ENCODE assay signal across 8 cellular contexts in the genomic region with DNA sequence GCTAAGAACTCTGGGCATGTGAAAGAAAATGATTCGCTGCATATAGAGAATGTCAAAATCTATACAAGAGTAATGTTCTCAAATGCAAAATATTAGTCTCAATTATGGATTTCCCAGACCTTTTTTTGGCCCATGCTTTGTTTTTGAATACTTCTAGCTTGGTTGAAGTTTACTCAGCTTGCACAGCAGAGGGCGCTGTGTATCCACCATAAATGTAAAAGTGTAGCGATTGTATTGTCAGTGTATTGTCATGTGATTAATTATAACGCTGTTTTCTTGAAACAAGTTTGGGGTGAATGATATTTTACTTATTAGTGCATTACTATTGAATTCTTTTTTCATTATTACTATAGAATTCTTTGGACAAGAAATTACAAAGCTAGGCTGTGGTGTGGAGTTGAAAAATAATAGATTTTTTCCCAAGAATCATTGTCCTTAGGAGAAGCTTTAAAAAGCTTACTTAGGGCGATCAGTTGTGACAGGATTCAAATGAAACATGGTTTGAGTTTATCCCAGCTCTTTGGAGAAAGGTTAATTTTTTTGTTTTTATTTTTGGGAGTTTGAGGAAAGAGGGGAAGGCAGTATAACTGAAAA.
A peak's percentile ranks its signal among the peaks of the same experiment; 100 is the strongest.
DNase-seq lines count a peak whose midpoint lies in the region; ATAC-seq and TF ChIP-seq lines count a peak whose summit lies in the region.

No MANE protein-coding gene starts in this region.

- no peaks in the 10 kb centered on the region for H3K9me3 ChIP-seq in trophoblast cell (ENCODE audit: insufficient read depth, low read depth, low read length)

- no peak overlapping the region for H3K9ac ChIP-seq in trophoblast cell (ENCODE audit: low read length)

- peaks cover 76% of the 10 kb centered on the region for H3K36me3 Mint-ChIP-seq in activated T-helper 17 cell treated with anti-CD3 and anti-CD28 coated beads, Interleukin-2, amount 50 U/mL, for 72 hours (ENCODE audit: low read depth)

- in situ Hi-C loops in Caki2 (cut with HindIII; ENCODE audit: low pct_unique_long_range_greater_than_20kb, low sequenced_read_pairs), result no loop called here

- DNase-seq in Caki2 (ENCODE audit: low read depth), result peak; percentile 33
- DNase-seq in HK-2 (ENCODE audit: unreplicated experiment), result peak; percentile 25
- peak; percentile 82 for DNase-seq in RKO (ENCODE audit: low spot score)
- DNase-seq in fibroblast of villous mesenchyme (ENCODE audit: low read depth), result peak; percentile 65
- peak; percentile 29 to 69 for DNase-seq in trophoblast cell
- peak; percentile 50 for DNase-seq in ureter (ENCODE audit: low spot score)

- H3K27ac Mint-ChIP-seq in activated T-helper 17 cell treated with anti-CD3 and anti-CD28 coated beads, Interleukin-2, amount 50 U/mL, for 72 hours, result peak overlapping the region; percentile 52

- no peak overlapping the region for H3K4ac ChIP-seq in trophoblast cell (ENCODE audit: low read depth, low read length)

- no peaks in the 10 kb centered on the region for H3K79me2 ChIP-seq in trophoblast cell (ENCODE audit: control insufficient read depth, insufficient read depth, low read length, poor library complexity)

- H3K4me1 Mint-ChIP-seq in activated T-helper 17 cell treated with anti-CD3 and anti-CD28 coated beads, Interleukin-2, amount 50 U/mL, for 72 hours, result peaks cover 5% of the 10 kb centered on the region

- H2AFZ ChIP-seq in trophoblast cell (ENCODE audit: insufficient read depth, low read length, poor library complexity), result no peak overlapping the region

- H3K36me3 ChIP-seq in trophoblast cell (ENCODE audit: control insufficient read depth in 1 of 2, insufficient read depth in 2 of 2, low read length in 2 of 2), result peaks cover 2 to 4% of the 10 kb centered on the region in 2 experiments

- H2BK120ac ChIP-seq in trophoblast cell (ENCODE audit: insufficient read depth, low read length, poor library complexity), result no peak overlapping the region

- no CpG with 5 or more reads among the region's 5 CpGs for WGBS in trophoblast cell (ENCODE audit: extremely low coverage, insufficient coverage, insufficient read length)

- H3K4me3 ChIP-seq in fibroblast of villous mesenchyme (ENCODE audit: low read depth, low read length), result no peak overlapping the region
- no peak overlapping the region for H3K4me3 ChIP-seq in trophoblast cell (ENCODE audit: low read depth, low read length)

- no peak overlapping the region for H3K27ac ChIP-seq in trophoblast cell (ENCODE audit: low read depth, low read length)

- no peak overlapping the region for H4K91ac ChIP-seq in trophoblast cell (ENCODE audit: low read depth, low read length)

- no peaks in the 10 kb centered on the region for H3K79me1 ChIP-seq in trophoblast cell (ENCODE audit: low read length)

- H3K23ac ChIP-seq in trophoblast cell (ENCODE audit: low read length), result no peak overlapping the region

- H3K4me2 ChIP-seq in trophoblast cell (ENCODE audit: low read length), result no peak overlapping the region

- H4K8ac ChIP-seq in trophoblast cell (ENCODE audit: low read depth, low read length), result no peak overlapping the region

- H3K27me3 ChIP-seq in trophoblast cell (ENCODE audit: insufficient read depth, low read length), result no peaks in the 10 kb centered on the region

- no peak overlapping the region for H3K18ac ChIP-seq in trophoblast cell (ENCODE audit: low read length)

- no peak overlapping the region for H4K12ac ChIP-seq in trophoblast cell (ENCODE audit: low read depth, low read length)

- no peaks in the 10 kb centered on the region for H3K9me3 Mint-ChIP-seq in activated T-helper 17 cell treated with anti-CD3 and anti-CD28 coated beads, Interleukin-2, amount 50 U/mL, for 72 hours

- H3K4me1 ChIP-seq in trophoblast cell (ENCODE audit: control insufficient read depth in 1 of 2, insufficient read depth in 2 of 2, low read length in 2 of 2), result no peaks in the 10 kb centered on the region

- no peaks in the 10 kb centered on the region for H3K27me3 Mint-ChIP-seq in activated T-helper 17 cell treated with anti-CD3 and anti-CD28 coated beads, Interleukin-2, amount 50 U/mL, for 72 hours

- no peak overlapping the region for H2AK5ac ChIP-seq in trophoblast cell (ENCODE audit: low read length)

- no peak overlapping the region for H2BK12ac ChIP-seq in trophoblast cell (ENCODE audit: low read length)

- no peak overlapping the region for H3K4me3 Mint-ChIP-seq in activated T-helper 17 cell treated with anti-CD3 and anti-CD28 coated beads, Interleukin-2, amount 50 U/mL, for 72 hours

- H3K14ac ChIP-seq in trophoblast cell (ENCODE audit: low read length), result no peak overlapping the region

- ATAC-seq in GM19468 (IDR thresholded peaks at IDR 0.05; ENCODE audit: extremely low read depth, unreplicated experiment), result peak; percentile 82
- peak; percentile 56 for ATAC-seq in activated T-helper 17 cell treated with anti-CD3 and anti-CD28 coated beads, Interleukin-2, amount 50 U/mL, for 72 hours (replicated peaks)

- peak; percentile 80 for TF ChIP-seq CTCF in fibroblast of villous mesenchyme (IDR thresholded peaks at IDR 0.05; ENCODE audit: insufficient read depth, low read depth, low read length)

- no peak overlapping the region for H2BK5ac ChIP-seq in trophoblast cell (ENCODE audit: low read depth, low read length, poor library complexity)

Comparison
In these comparisons a context has a peak if more than half of its experiments do, and no peak if none do; other contexts are left out.
1. DNase-seq: peak in every context shown above with its lines; median percentile 82 in RKO; 65 in fibroblast of villous mesenchyme; 50 in ureter; 49 in trophoblast cell; 33 in Caki2; 25 in HK-2.